8 cellular contexts compared by ENCODE assay signal in the genomic region with DNA sequence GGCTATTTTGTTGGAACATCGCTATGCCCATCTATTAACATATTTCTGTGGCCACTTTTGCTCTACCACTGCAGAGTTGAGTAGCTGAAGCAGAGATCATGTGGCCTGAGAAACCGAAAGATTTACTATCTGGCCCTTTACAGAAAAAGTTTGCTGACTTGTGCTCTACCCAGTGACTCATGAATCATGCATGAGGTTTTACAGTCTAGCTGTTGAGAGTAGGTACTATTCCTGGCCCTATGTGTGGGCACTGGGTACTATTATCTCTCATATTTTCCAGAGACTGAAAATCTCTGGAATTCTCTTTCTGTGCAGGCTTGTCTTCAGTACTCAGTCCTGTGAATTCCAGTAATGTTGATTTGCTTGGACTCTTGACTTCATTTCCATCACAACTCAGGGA.
DNase-seq lines count a peak whose midpoint lies in the region; ATAC-seq, FAIRE-seq and TF ChIP-seq lines count a peak whose summit lies in the region.
"Not testable (repeated sequence)": the region's sequence is repeated elsewhere in the genome, so short reads cannot be mapped to it uniquely, and the experiment has no call there.

No MANE protein-coding gene starts in this region.

- H3K27me3 ChIP-seq in heart right ventricle; osteoblast (ENCODE audit: insufficient read depth, low read length): not testable (repeated sequence)

- FAIRE-seq in A549 (lab: Jason Lieb, UNC): not testable (repeated sequence)

- H4K20me1 ChIP-seq in osteoblast (ENCODE audit: insufficient read depth, low read length): not testable (repeated sequence)

- not testable (repeated sequence) for H3K27ac ChIP-seq in A549, heart right ventricle
- H3K27ac ChIP-seq in osteoblast (ENCODE audit: low read depth, low read length): peak overlapping the region; percentile 60

- intact Hi-C loops in heart right ventricle (cut with DNase I): not testable (repeated sequence)

- H3K36me3 ChIP-seq in heart right ventricle; osteoblast (ENCODE audit: insufficient read depth, low read length): not testable (repeated sequence)

- in situ Hi-C loops in astrocyte of the spinal cord (cut with HindIII; ENCODE audit: low sequenced_read_pairs): not testable (repeated sequence)

- not testable (repeated sequence) for H3K4me2 ChIP-seq in A549
- peak overlapping the region; percentile 6 for H3K4me2 ChIP-seq in osteoblast (ENCODE audit: insufficient read depth, low read length)

- TF ChIP-seq CTCF in A549 (IDR thresholded peaks at IDR 0.05); astrocyte of the spinal cord (IDR thresholded peaks at IDR 0.05; ENCODE audit: low read depth, low read length); heart right ventricle (IDR thresholded peaks at IDR 0.05); osteoblast (IDR thresholded peaks at IDR 0.05; ENCODE audit: extremely low read depth, low read depth, low read length): not testable (repeated sequence)

- not testable (repeated sequence) for H3K9me3 ChIP-seq in A549; heart right ventricle; osteoblast (ENCODE audit: low read depth, low read length)

- H3K4me3 ChIP-seq in A549; astrocyte of the spinal cord (ENCODE audit: low read depth, low read length); heart right ventricle; osteoblast (ENCODE audit: insufficient read depth, low read length): not testable (repeated sequence)

- not testable (repeated sequence) for H3K4me1 ChIP-seq in A549; heart right ventricle; osteoblast (ENCODE audit: insufficient read depth, low read length)

- WGBS in A549 (ENCODE audit: missing lambda C conversion rate): 28% methylated on average over 2 of the region's 2 CpGs
- WGBS in heart right ventricle, 2 donors: 57 to 68% methylated on average over 2 of the region's 2 CpGs

- ATAC-seq in A549 (peak; percentile 64 to 78; a peak in 4 of 6 replicates), HG03442 (IDR thresholded peaks at IDR 0.05; ENCODE audit: unreplicated experiment) (peak; percentile 50), heart right ventricle (peak in 7 of 8 donors; percentile 51 to 97 (median 74))

- TF ChIP-seq POLR2A in A549 (IDR thresholded peaks at IDR 0.05; ENCODE audit: low read length): not testable (repeated sequence)

- H3K79me2 ChIP-seq in osteoblast (ENCODE audit: insufficient read depth, low read length): not testable (repeated sequence)

- TF ChIP-seq EP300 in A549 (IDR thresholded peaks at IDR 0.05): not testable (repeated sequence)

- TF ChIP-seq RAD21 in A549 (conservative IDR thresholded peaks at IDR 0.05 in 1 of 2, IDR thresholded peaks at IDR 0.05 in 1 of 2): not testable (repeated sequence)

- CTCF ChIA-PET in A549 (lab: Yijun Ruan, JAX): not testable (repeated sequence)

- DNase-seq in A549 (ENCODE audit: low read depth in 1 of 2, low spot score in 1 of 2); heart right ventricle; osteoblast (ENCODE audit: insufficient read length, low spot score, missing footprints): not testable (repeated sequence)
- DNase-seq in ELR (ENCODE audit: low read depth) (peak; percentile 43), RPMI7951 (ENCODE audit: low read depth) (peak; percentile 26), astrocyte of the spinal cord (ENCODE audit: low read depth, low spot score) (peak; percentile 15), fibroblast of gingiva (ENCODE audit: low read depth) (peak; percentile 8)

- peak overlapping the region; percentile 56 for H2AFZ ChIP-seq in osteoblast (ENCODE audit: low read length)

- POLR2A ChIA-PET in A549 (lab: Yijun Ruan, JAX): not testable (repeated sequence)
